Comparison of ENCODE assay signal across 21 cellular contexts in genomic region chr1:110173466-110174117, GRCh38. TPM values are rescaled to one million over a fixed set of nuclear protein-coding genes. Genes with fewer than 3 reads are reported as not detected.
DNase-seq lines count a peak whose midpoint lies in the region; ATAC-seq, FAIRE-seq and TF ChIP-seq lines count a peak whose summit lies in the region.
"Had no signal": no experiment of that assay in that cellular context is flagged by ENCODE, and none has a peak within 500 bp of the region (broad histone marks: within the 10 kb centered on the region; RNA-seq: fewer than 3 reads in every experiment).

No MANE protein-coding gene starts in this region.

- H3K4me3 ChIP-seq in astrocyte (ENCODE audit: insufficient read depth, low read depth, low read length) (no peak overlapping the region), mesodermal cell (ENCODE audit: extremely low read depth, insufficient read depth, low read length, poor library complexity, severe bottlenecking) (no peak overlapping the region), sigmoid colon (no peak overlapping the region)
- H3K4me3 ChIP-seq: breast epithelium, PC-9, tibial artery had no signal

- peaks cover 5% of the 10 kb centered on the region for H3K27me3 Mint-ChIP-seq in astrocyte (ENCODE audit: low read depth, unreplicated experiment)
- H3K27me3 Mint-ChIP-seq in T-helper 2 cell treated with Interferon-gamma antibody and Interleukin-4, amounts not matched to agents 5 μg/mL and 100 μg/mL, for 36 hours (ENCODE audit: low read depth) = no peaks in the 10 kb centered on the region

- DNase-seq in ELR (ENCODE audit: low read depth) (peak; percentile 12), astrocyte (ENCODE audit: low read depth) (no peak), sigmoid colon (no peak), putamen (ENCODE audit: low spot score) (no peak)
- DNase-seq in T-helper 2 cell treated with Interferon-gamma antibody and Interleukin-4, amounts not matched to agents 5 μg/mL and 100 μg/mL, for 36 hours (ENCODE audit: low spot score) = no peak
- DNase-seq: activated CD4-positive, alpha-beta T cell treated with anti-CD3 and anti-CD28 coated beads for 48 hours; cortex of kidney; Karpas-422; kidney glomerular epithelial cell; NCI-H1930; NCI-H345; PC-9; posterior cingulate gyrus; SHP77 treated with DMSO at 0.1 percent for 48 hours; stimulated activated naive CD4-positive, alpha-beta T cell; T-cell; tibial artery had no signal

- H3K4me3 Mint-ChIP-seq in astrocyte (ENCODE audit: unreplicated experiment) = peak overlapping the region; percentile 28
- no peak overlapping the region for H3K4me3 Mint-ChIP-seq in T-helper 2 cell treated with Interferon-gamma antibody and Interleukin-4, amounts not matched to agents 5 μg/mL and 100 μg/mL, for 36 hours
- H3K4me3 Mint-ChIP-seq: T-cell had no signal

- peaks cover 14% of the 10 kb centered on the region for H3K9me3 Mint-ChIP-seq in astrocyte (ENCODE audit: unreplicated experiment)
- H3K9me3 Mint-ChIP-seq in T-helper 2 cell treated with Interferon-gamma antibody and Interleukin-4, amounts not matched to agents 5 μg/mL and 100 μg/mL, for 36 hours = no peaks in the 10 kb centered on the region

- H3K27me3 ChIP-seq in astrocyte (ENCODE audit: insufficient read depth, low read length) (no peaks in the 10 kb centered on the region), sigmoid colon (peaks cover 0 to 12% (median 0%) of the 10 kb centered on the region in 3 donors)
- H3K27me3 ChIP-seq: breast epithelium, tibial artery had no signal

- peaks cover 49% of the 10 kb centered on the region for H3K4me1 Mint-ChIP-seq in astrocyte (ENCODE audit: low read depth, unreplicated experiment)
- no peaks in the 10 kb centered on the region for H3K4me1 Mint-ChIP-seq in T-helper 2 cell treated with Interferon-gamma antibody and Interleukin-4, amounts not matched to agents 5 μg/mL and 100 μg/mL, for 36 hours (ENCODE audit: low read depth)
- H3K4me1 Mint-ChIP-seq: T-cell had no signal

- H3K4me2 ChIP-seq in astrocyte (ENCODE audit: low read length) = no peak overlapping the region
- H3K4me2 ChIP-seq: PC-9 had no signal

- no peak overlapping the region for H3K27ac ChIP-seq in astrocyte (ENCODE audit: low read depth, low read length)
- peak overlapping the region; percentile 72 for H3K27ac ChIP-seq in mesodermal cell (ENCODE audit: low read depth, low read length, severe bottlenecking)
- H3K27ac ChIP-seq in sigmoid colon = no peak overlapping the region
- H3K27ac ChIP-seq: breast epithelium, PC-9, tibial artery had no signal

- intact Hi-C loops in sigmoid colon (cut with DNase I) = no loop called here

- H2AFZ ChIP-seq in astrocyte (ENCODE audit: low read depth, low read length) = no peak overlapping the region
- H2AFZ ChIP-seq: PC-9 had no signal

- H3K9ac ChIP-seq in astrocyte (ENCODE audit: low read length) = no peak overlapping the region

- H3K79me2 ChIP-seq in astrocyte (ENCODE audit: insufficient read depth, low read length) = no peaks in the 10 kb centered on the region

- no peak for FAIRE-seq in astrocyte (lab: Jason Lieb, UNC)
- FAIRE-seq: endothelial cell of umbilical vein had no signal

- H3K27ac Mint-ChIP-seq in astrocyte (ENCODE audit: unreplicated experiment) = peak overlapping the region; percentile 87
- H3K27ac Mint-ChIP-seq in T-helper 2 cell treated with Interferon-gamma antibody and Interleukin-4, amounts not matched to agents 5 μg/mL and 100 μg/mL, for 36 hours = no peak overlapping the region
- H3K27ac Mint-ChIP-seq: T-cell had no signal

- no peaks in the 10 kb centered on the region for H3K9me3 ChIP-seq in astrocyte (ENCODE audit: insufficient read depth, low read depth, low read length)
- peaks cover 3% of the 10 kb centered on the region for H3K9me3 ChIP-seq in mesodermal cell (ENCODE audit: control insufficient read depth, low read length)
- H3K9me3 ChIP-seq in sigmoid colon = no peaks in the 10 kb centered on the region
- H3K9me3 ChIP-seq: breast epithelium had no signal

- no peaks in the 10 kb centered on the region for H3K36me3 ChIP-seq in astrocyte (ENCODE audit: insufficient read depth, low read length)
- H3K36me3 ChIP-seq in mesodermal cell (ENCODE audit: control insufficient read depth, insufficient read depth, low read length) = no peaks in the 10 kb centered on the region
- H3K36me3 ChIP-seq in sigmoid colon = no peaks in the 10 kb centered on the region
- H3K36me3 ChIP-seq: breast epithelium, tibial artery had no signal

- no peaks in the 10 kb centered on the region for H4K20me1 ChIP-seq in astrocyte (ENCODE audit: insufficient read depth, low read length)

- 47 to 68% methylated on average over 9 to 13 of the region's 15 CpGs for WGBS in mesodermal cell (ENCODE audit: insufficient coverage in 2 of 2), 2 experiments
- 69 to 73% methylated on average over 15 of the region's 15 CpGs for WGBS in sigmoid colon, 2 donors

- ATAC-seq in HG03097 (IDR thresholded peaks at IDR 0.05; ENCODE audit: low FRiP score, unreplicated experiment) = no peak
- ATAC-seq: T-cell had no signal

- no peak for TF ChIP-seq EP300 in sigmoid colon (IDR thresholded peaks at IDR 0.05)

- H3K4me1 ChIP-seq in astrocyte (ENCODE audit: insufficient read depth, low read length) = peaks cover 5% of the 10 kb centered on the region
- peaks cover 31% of the 10 kb centered on the region for H3K4me1 ChIP-seq in mesodermal cell (ENCODE audit: control insufficient read depth, insufficient read depth, low read length, poor library complexity, severe bottlenecking)
- H3K4me1 ChIP-seq in sigmoid colon = peaks cover 0 to 4% (median 2%) of the 10 kb centered on the region in 4 donors
- H3K4me1 ChIP-seq: breast epithelium had no signal

- TF ChIP-seq CTCF in astrocyte (IDR thresholded peaks at IDR 0.05; ENCODE audit: insufficient read depth, low read depth, low read length) (no peak), sigmoid colon (IDR thresholded peaks at IDR 0.05) (no peak)

- no peak for TF ChIP-seq POLR2A in sigmoid colon (IDR thresholded peaks at IDR 0.05)

- peaks cover 5% of the 10 kb centered on the region for H3K36me3 Mint-ChIP-seq in astrocyte (ENCODE audit: low read depth, unreplicated experiment)
- no peaks in the 10 kb centered on the region for H3K36me3 Mint-ChIP-seq in T-helper 2 cell treated with Interferon-gamma antibody and Interleukin-4, amounts not matched to agents 5 μg/mL and 100 μg/mL, for 36 hours (ENCODE audit: low read depth)
- H3K36me3 Mint-ChIP-seq: T-cell had no signal

RNA-seq across cellular contexts. Expression of gene SLC6A17, which starts 23.3 kb away (rescaled TPM):
- 3.6 and 4.4 TPM in 2 replicates for total RNA-seq in astrocyte
- polyA plus RNA-seq in mesodermal cell (2013, experiment 1 of 2) = 1.5 TPM
- polyA plus RNA-seq in mesodermal cell (2013, experiment 2 of 2) = 0.76 TPM
- under 1 TPM in 3 of 4 donors, not detected in 1; 0.36 to 0.83 (median 0.41) TPM for total RNA-seq in sigmoid colon
- under 1 TPM in 2 of 3 donors, not detected in 1; under 0.01 to 0.20 TPM for polyA plus RNA-seq in sigmoid colon
- total RNA-seq: endothelial cell of umbilical vein, T-cell had no signal

RNA-seq across cellular contexts. Expression of gene KCNC4, which starts 36.5 kb away (rescaled TPM):
- total RNA-seq in astrocyte (2.6 and 3.1 TPM in 2 replicates), sigmoid colon (1 to 10 TPM; 1.8 to 6.4 (median 3.2) TPM)
- polyA plus RNA-seq in mesodermal cell (2013, experiment 1 of 2) = 8.0 TPM
- 5.8 TPM for polyA plus RNA-seq in mesodermal cell (2013, experiment 2 of 2)
- polyA plus RNA-seq in sigmoid colon = 1 to 10 TPM in 1 of 3 donors, under 1 TPM in 2; 0.60 to 3.6 (median 0.69) TPM
